In the genomic region with DNA sequence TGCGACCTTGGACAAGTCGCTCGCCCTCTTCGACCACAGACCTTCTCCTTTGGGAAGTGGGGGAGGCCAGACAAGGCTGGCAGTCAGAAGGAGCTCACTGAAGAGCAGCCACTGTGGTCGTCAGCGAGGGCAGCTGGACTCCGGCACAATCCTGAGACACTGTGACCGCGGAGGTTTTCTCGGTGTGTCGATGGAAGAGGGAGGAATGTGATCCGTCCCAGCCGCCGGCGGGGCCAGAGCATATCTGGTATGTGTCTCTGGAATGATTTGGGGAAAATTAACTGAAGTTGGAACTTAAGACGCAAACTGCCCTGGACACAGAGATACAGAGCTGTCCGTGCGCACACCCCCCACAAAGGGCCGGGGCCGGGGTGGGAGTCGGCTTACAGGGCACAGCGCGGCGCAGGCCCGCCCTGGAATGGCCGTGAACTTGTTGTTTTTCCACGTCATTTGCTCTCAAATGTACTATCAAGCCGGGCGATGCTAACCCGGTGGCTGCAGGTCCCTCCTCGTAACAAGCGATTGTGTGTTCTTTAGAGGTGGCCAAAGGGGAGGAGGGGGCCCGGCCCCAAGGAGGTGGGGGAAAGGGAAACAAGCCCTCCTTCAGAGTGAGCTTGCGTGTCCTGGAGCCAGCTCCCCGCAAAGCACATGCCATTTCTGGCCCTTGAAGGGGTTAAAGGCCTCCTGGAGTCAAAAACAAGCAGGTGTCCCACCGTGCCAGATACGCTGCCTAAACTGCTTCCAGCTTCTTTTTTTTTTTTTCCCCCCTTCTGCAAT, we compare ENCODE assay signal across 9 cellular contexts. TPM values are rescaled to one million over a fixed set of nuclear protein-coding genes. Genes with fewer than 3 reads are reported as not detected.
A peak's percentile ranks its signal among the peaks of the same experiment; 100 is the strongest.
DNase-seq lines count a peak whose midpoint lies in the region; ATAC-seq, FAIRE-seq and TF ChIP-seq lines count a peak whose summit lies in the region.
"Had no signal": no experiment of that assay in that cellular context is flagged by ENCODE, and none has a peak within 500 bp of the region (broad histone marks: within the 10 kb centered on the region; RNA-seq: fewer than 3 reads in every experiment).

No MANE protein-coding gene starts in this region.

- TF ChIP-seq CTCF in bronchial epithelial cell (IDR thresholded peaks at IDR 0.05; ENCODE audit: insufficient read depth, low read length, severe bottlenecking) (no peak), kidney (IDR thresholded peaks at IDR 0.05; ENCODE audit: borderline replicate concordance, extremely low read depth, insufficient read depth) (no peak), GM10248 (IDR thresholded peaks at IDR 0.05; ENCODE audit: control extremely low read depth, extremely low read depth, low read depth, missing control alignments) (no peak)

- H3K27ac ChIP-seq in HUES48 (ENCODE audit: low read depth, low read length), result peak overlapping the region; percentile 44
- H3K27ac ChIP-seq in kidney (ENCODE audit: low read depth in 2 of 2, low read length in 2 of 2), result no peak overlapping the region

- H3K27me3 ChIP-seq in HUES48 (ENCODE audit: control insufficient read depth, insufficient read depth, low read length) (no peaks in the 10 kb centered on the region; the same call in 1 of the 2 replicates), bronchial epithelial cell (ENCODE audit: control insufficient read depth, insufficient read depth, low read length) (no peaks in the 10 kb centered on the region), skeletal muscle satellite cell (ENCODE audit: control insufficient read depth, insufficient read depth, low read length) (peaks cover 19% of the 10 kb centered on the region)

- POLR2A ChIA-PET in GM10248 (lab: Yijun Ruan, JAX), result no interaction called here

- H3K4me1 ChIP-seq in HUES48 (ENCODE audit: control insufficient read depth, insufficient read depth, low read length) (peaks cover 27% of the 10 kb centered on the region), kidney (ENCODE audit: control insufficient read depth in 1 of 2, insufficient read depth in 1 of 2, low read depth in 1 of 2, low read length in 2 of 2) (peaks cover 0 to 2% of the 10 kb centered on the region in 2 donors), skeletal muscle satellite cell (ENCODE audit: control insufficient read depth, insufficient read depth, low read length) (peaks cover 14% of the 10 kb centered on the region)

- CTCF ChIA-PET in GM10248 (lab: Yijun Ruan, JAX), result interaction anchor here (0.9 to 8.5 kb wide), 5 partner anchors 18 to 122 kb away, joined by 3 to 65 read pairs (median 4); no protein-coding TSS in a partner anchor

- H3K36me3 ChIP-seq in HUES48 (ENCODE audit: control insufficient read depth, insufficient read depth, low read length), result no peaks in the 10 kb centered on the region
- H3K36me3 ChIP-seq in bronchial epithelial cell (ENCODE audit: control insufficient read depth, insufficient read depth, low read length), result no peaks in the 10 kb centered on the region
- no peaks in the 10 kb centered on the region for H3K36me3 ChIP-seq in kidney (ENCODE audit: control insufficient read depth in 1 of 2, insufficient read depth in 2 of 2, low read length in 2 of 2)
- H3K36me3 ChIP-seq in skeletal muscle satellite cell (ENCODE audit: insufficient read depth, low read length), result no peaks in the 10 kb centered on the region

- H3K9ac ChIP-seq in HUES48 (ENCODE audit: low read depth, low read length) (no peak overlapping the region), kidney (ENCODE audit: low read length in 2 of 2) (peak overlapping the region in 1 of 2 donors; percentile 4), skeletal muscle satellite cell (ENCODE audit: low read depth, low read length) (peak overlapping the region; percentile 59)

- DNase-seq in bronchial epithelial cell (ENCODE audit: low read depth) (no peak), kidney (peak; percentile 75), HPDE6-E6E7 (ENCODE audit: extremely low spot score) (no peak), GM10248 (ENCODE audit: extremely low spot score) (no peak)
- DNase-seq in activated CD4-positive, alpha-beta T cell treated with anti-CD3 and anti-CD28 coated beads for 4 hours, result no peak

- no peak overlapping the region for H3K4me3 ChIP-seq in HUES48 (ENCODE audit: low read depth, low read length)
- H3K4me3 ChIP-seq in bronchial epithelial cell (ENCODE audit: low read depth, low read length), result no peak overlapping the region
- H3K4me3 ChIP-seq in kidney (ENCODE audit: low read length in 2 of 2), result peak overlapping the region; percentile 3 to 53
- peak overlapping the region; percentile 60 for H3K4me3 ChIP-seq in skeletal muscle satellite cell (ENCODE audit: low read length)

- intact Hi-C loops in kidney (cut with DNase I), result no loop called here

- no peaks in the 10 kb centered on the region for H3K9me3 ChIP-seq in HUES48 (ENCODE audit: control insufficient read depth, insufficient read depth, low read length)
- H3K9me3 ChIP-seq in kidney (ENCODE audit: control insufficient read depth in 1 of 2, low read length in 2 of 2), result no peaks in the 10 kb centered on the region
- no peaks in the 10 kb centered on the region for H3K9me3 ChIP-seq in skeletal muscle satellite cell (replicated peaks; ENCODE audit: low read length)

- peak overlapping the region; percentile 85 for H3K4me2 ChIP-seq in skeletal muscle satellite cell (ENCODE audit: low read length)

- FAIRE-seq in bronchial epithelial cell (lab: Jason Lieb, UNC) (peak; percentile 55), kidney (lab: Jason Lieb, UNC) (no peak)

- no peak for ATAC-seq in GM18861 (IDR thresholded peaks at IDR 0.05; ENCODE audit: unreplicated experiment)

RNA-seq across cellular contexts. Expression of a gene that starts 0.4 kb away (rescaled TPM):
- total RNA-seq in bronchial epithelial cell, result not detected in 2 replicates
- 0.09 TPM for total RNA-seq in kidney
- polyA plus RNA-seq in kidney (ENCODE audit: insufficient read depth, low read depth, low replicate concordance), result not detected
- total RNA-seq in skeletal muscle satellite cell (2012; rRNA removed), result not detected in 2 replicates
- total RNA-seq: H4 had no signal

RNA-seq across cellular contexts. Expression of a gene that starts 31.2 kb away (rescaled TPM):
- total RNA-seq in bronchial epithelial cell, result 11.6 and 19.7 TPM in 2 replicates
- total RNA-seq in kidney, result 141 TPM
- polyA plus RNA-seq in kidney (ENCODE audit: insufficient read depth, low read depth, low replicate concordance), result 52.5 TPM
- 4.6 and 6.3 TPM in 2 replicates for total RNA-seq in skeletal muscle satellite cell (2012; rRNA removed)

Comparison
In these comparisons a context has a peak if more than half of its experiments do, and no peak if none do; other contexts are left out.
1. H3K4me3 ChIP-seq: peak in kidney (2 of 2) and skeletal muscle satellite cell (single experiment); none in HUES48 (single experiment) and bronchial epithelial cell (single experiment).